In the genomic region with DNA sequence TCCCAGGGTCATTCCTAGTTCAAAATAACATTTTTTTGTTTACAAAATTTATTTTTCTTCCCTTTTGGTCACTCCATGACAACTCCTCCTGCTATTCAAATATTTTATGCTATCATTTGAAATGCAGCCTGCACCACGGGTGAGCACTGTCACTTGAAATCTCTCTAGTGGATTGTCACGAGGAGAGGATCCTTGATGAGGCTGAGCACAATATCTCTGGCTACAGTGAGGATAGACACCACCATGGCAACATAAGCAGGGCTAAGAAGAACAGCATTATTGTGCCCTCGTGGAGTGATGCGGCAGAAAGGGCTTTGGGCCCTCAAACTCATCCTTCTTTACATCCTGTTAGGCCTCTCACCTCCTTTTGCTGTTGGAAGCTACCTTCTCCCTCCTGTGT, we compare ENCODE assay signal across 33 cellular contexts.
"Had no signal": no experiment of that assay in that cellular context is flagged by ENCODE, and none has a peak within 500 bp of the region (broad histone marks: within the 10 kb centered on the region; RNA-seq: fewer than 3 reads in every experiment).

No MANE protein-coding gene starts in this region.

- FAIRE-seq: astrocyte, TTC549 had no signal

- H3K27ac ChIP-seq: body of pancreas, brain microvascular endothelial cell, breast epithelium, VCaP had no signal

- H3K27me3 ChIP-seq: adrenal gland, body of pancreas, brain microvascular endothelial cell, breast epithelium had no signal

- H3K4me3 ChIP-seq: adrenal gland, body of pancreas, breast epithelium had no signal

- H3K9me3 ChIP-seq: adrenal gland, body of pancreas, breast epithelium had no signal

- H3K4me1 ChIP-seq: body of pancreas, breast epithelium had no signal

- ATAC-seq: activated CD8-positive, alpha-beta T cell treated with anti-CD3 and anti-CD28 coated beads for 36 hours; activated naive CD4-positive, alpha-beta T cell treated with anti-CD3 and anti-CD28 coated beads, Interleukin-2, amount 50 U/mL, for 72 hours; activated T-cell treated with anti-CD3 and anti-CD28 coated beads, Interleukin-2, amount 50 U/mL, for 4 hours; activated T-cell treated with anti-CD3 and anti-CD28 coated beads, Interleukin-2, amount 50 U/mL, for 72 hours; activated T-helper 17 cell treated with anti-CD3 and anti-CD28 coated beads, Interleukin-2, amount 50 U/mL, for 72 hours; body of pancreas had no signal

- H3K36me3 ChIP-seq: adrenal gland, brain microvascular endothelial cell, breast epithelium had no signal

- DNase-seq: activated B cell treated with CpG ODN at 0.5 μM for 24 hours; activated CD4-positive, alpha-beta memory T cell treated with anti-CD3 and anti-CD28 coated beads for 36 hours; activated CD4-positive, alpha-beta T cell treated with anti-CD3 and anti-CD28 coated beads for 4 hours; activated CD4-positive, alpha-beta T cell treated with anti-CD3 and anti-CD28 coated beads, Interleukin-2, amount 10 ng/mL, durations not matched to agents 24 days and 14 days; activated CD4-positive, alpha-beta T cell treated with anti-CD3 and anti-CD28 coated beads, Interleukin-2, amount 50 U/mL, for 1 hour; activated CD4-positive, alpha-beta T cell treated with anti-CD3 and anti-CD28 coated beads, Interleukin-2, amount 50 U/mL, for 4 hours; activated CD4-positive, CD25-positive, alpha-beta regulatory T cell treated with anti-CD3 and anti-CD28 coated beads, Interleukin-2, amount 50 U/mL, for 72 hours; activated CD8-positive, alpha-beta memory T cell treated with anti-CD3 and anti-CD28 coated beads, Interleukin-2, amount 50 U/mL, for 4 hours; activated CD8-positive, alpha-beta T cell treated with anti-CD3 and anti-CD28 coated beads for 36 hours; activated effector memory CD4-positive, alpha-beta T cell treated with anti-CD3 and anti-CD28 coated beads, Interleukin-2, amount 50 U/mL, for 16 hours; activated gamma-delta T cell treated with Interleukin-2 at 50 U/mL for 16 hours; activated naive CD4-positive, alpha-beta T cell; activated naive CD4-positive, alpha-beta T cell treated with anti-CD3 and anti-CD28 coated beads for 36 hours; activated naive CD4-positive, alpha-beta T cell treated with anti-CD3 and anti-CD28 coated beads, Interleukin-2, amount 50 U/mL, for 16 hours; activated naive CD8-positive, alpha-beta T cell treated with anti-CD3 and anti-CD28 coated beads for 36 hours; activated T-cell treated with anti-CD3 and anti-CD28 coated beads for 4 hours; activated T-cell treated with anti-CD3 and anti-CD28 coated beads, Interleukin-2, amount 50 U/mL, for 1 hour; activated T-cell treated with anti-CD3 and anti-CD28 coated beads, Interleukin-2, amount 50 U/mL, for 4 hours; activated T-cell treated with anti-CD3 and anti-CD28 coated beads, Interleukin-2, amount 50 U/mL, for 72 hours; adrenal gland; amniotic stem cell; aorta; body of pancreas; brain microvascular endothelial cell; central memory CD4-positive, alpha-beta T cell; T-helper 1 cell; T-helper 2 cell had no signal
